In the genomic region with DNA sequence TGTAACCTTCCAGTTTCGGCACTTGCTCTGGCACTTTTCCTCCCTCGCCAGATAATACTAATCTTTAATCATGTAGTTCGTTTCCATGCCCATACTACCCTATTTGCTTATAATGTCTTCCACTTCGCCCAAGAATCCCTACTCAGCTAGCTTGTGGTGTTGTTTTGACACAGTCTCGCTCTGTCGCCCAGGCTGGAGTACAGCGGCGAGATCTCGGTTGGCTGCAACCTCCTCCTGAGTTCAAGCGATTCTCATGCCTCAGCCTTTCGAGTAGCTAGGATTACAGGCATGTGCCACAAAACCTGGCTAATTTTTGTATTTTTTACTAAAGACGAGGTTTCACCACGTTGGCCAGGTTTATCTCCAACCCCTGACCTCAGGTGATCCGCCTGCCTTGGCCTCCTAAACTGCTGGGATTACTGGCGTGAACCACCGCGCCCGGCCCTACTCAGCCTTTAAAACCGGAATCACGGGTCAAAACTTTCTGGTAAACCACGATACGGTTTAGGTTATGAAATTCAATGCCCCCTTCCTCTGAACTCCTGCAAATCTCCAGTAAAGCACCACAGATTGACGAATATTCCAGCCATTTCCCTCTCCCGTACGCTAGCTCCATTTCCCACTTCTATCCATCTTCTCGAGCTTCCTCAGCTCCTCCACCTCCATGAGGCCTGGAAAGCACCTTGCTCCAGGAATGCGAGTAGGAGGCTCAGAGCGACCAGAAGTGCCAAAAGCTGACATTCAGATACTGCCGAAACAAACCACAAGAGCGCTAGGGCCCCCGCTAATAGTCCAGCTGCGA, we compare ENCODE assay signal across 8 cellular contexts. TPM values are rescaled to one million over a fixed set of nuclear protein-coding genes. Genes with fewer than 3 reads are reported as not detected.
DNase-seq lines count a peak whose midpoint lies in the region; ATAC-seq and TF ChIP-seq lines count a peak whose summit lies in the region.

No MANE protein-coding gene starts in this region.

- H3K79me2 ChIP-seq in OCI-LY7 (ENCODE audit: insufficient read depth, low read depth, low read length) = peaks cover 35% of the 10 kb centered on the region

- peak overlapping the region; percentile 99 to 100 (median 100) for H3K27ac Mint-ChIP-seq in CD4-positive, CD25-positive, alpha-beta regulatory T cell

- ATAC-seq in CD4-positive, CD25-positive, alpha-beta regulatory T cell (ENCODE audit: low read depth in 2 of 2) = no peak
- peak; percentile 13 for ATAC-seq in GM21390 (IDR thresholded peaks at IDR 0.05; ENCODE audit: unreplicated experiment)

- no peaks in the 10 kb centered on the region for H3K9me3 ChIP-seq in CD4-positive, CD25-positive, alpha-beta regulatory T cell (ENCODE audit: control insufficient read depth in 2 of 2, low read length in 2 of 2)
- no peaks in the 10 kb centered on the region for H3K9me3 ChIP-seq in OCI-LY7 (ENCODE audit: low read length)
- no peaks in the 10 kb centered on the region for H3K9me3 ChIP-seq in neutrophil

- peak overlapping the region; percentile 71; the same call in 1 of the 2 replicates for H2AFZ ChIP-seq in OCI-LY7 (ENCODE audit: low read length)

- no peaks in the 10 kb centered on the region for H3K27me3 ChIP-seq in CD4-positive, CD25-positive, alpha-beta regulatory T cell (ENCODE audit: control insufficient read depth, insufficient read depth, low read length)
- no peaks in the 10 kb centered on the region for H3K27me3 ChIP-seq in neutrophil

- intact Hi-C loops in OCI-LY7 (cut with micrococcal nuclease; ENCODE audit: unreplicated experiment) = loop anchor here (2.0 kb wide), 1 partner anchor 75 kb away; a partner anchor contains a TSS

- CTCF ChIA-PET in OCI-LY7 (lab: Charles Lee; ENCODE audit: unreplicated experiment) = interaction anchor here (0.6 to 0.9 kb wide), 2 partner anchors 71 to 125 kb away, joined by 3 to 6 read pairs; a partner anchor contains a TSS

- peaks cover 12% of the 10 kb centered on the region for H3K36me3 ChIP-seq in CD4-positive, CD25-positive, alpha-beta regulatory T cell (ENCODE audit: control insufficient read depth, insufficient read depth, low read length)
- peaks cover 35% of the 10 kb centered on the region for H3K36me3 ChIP-seq in OCI-LY7 (ENCODE audit: insufficient read depth, low read length)
- no peaks in the 10 kb centered on the region for H3K36me3 ChIP-seq in neutrophil

- H3K4me1 ChIP-seq in CD4-positive, CD25-positive, alpha-beta regulatory T cell (ENCODE audit: control insufficient read depth, insufficient read depth, low read length, poor library complexity, severe bottlenecking) = peaks cover 13% of the 10 kb centered on the region
- peaks cover 26% of the 10 kb centered on the region for H3K4me1 ChIP-seq in OCI-LY7 (ENCODE audit: insufficient read depth, low read length, poor library complexity, severe bottlenecking)
- peaks cover 20 to 22% of the 10 kb centered on the region in 2 experiments for H3K4me1 ChIP-seq in neutrophil (ENCODE audit: control insufficient read depth in 1 of 2, insufficient read depth in 1 of 2, low read depth in 1 of 2, low read length in 1 of 2)

- no peaks in the 10 kb centered on the region for H3K9me3 Mint-ChIP-seq in CD4-positive, CD25-positive, alpha-beta regulatory T cell

- H4K20me1 ChIP-seq in OCI-LY7 (ENCODE audit: insufficient read depth, low read length) = peaks cover 8% of the 10 kb centered on the region

- peak overlapping the region; percentile 98 for H3K27ac ChIP-seq in CD4-positive, CD25-positive, alpha-beta regulatory T cell (ENCODE audit: insufficient read depth, low read length, poor library complexity, severe bottlenecking)
- H3K27ac ChIP-seq in OCI-LY7 (ENCODE audit: low read depth, low read length, poor library complexity, severe bottlenecking) (peak overlapping the region; percentile 89), epithelial cell of prostate (peak overlapping the region; percentile 98), neutrophil (peak overlapping the region; percentile 94)

- peak overlapping the region; percentile 88 for H3K4me2 ChIP-seq in OCI-LY7 (ENCODE audit: low read length)

- no peaks in the 10 kb centered on the region for H3K27me3 Mint-ChIP-seq in CD4-positive, CD25-positive, alpha-beta regulatory T cell

- H3K4me3 Mint-ChIP-seq in CD4-positive, CD25-positive, alpha-beta regulatory T cell = peak overlapping the region; percentile 96 to 99 (median 98)

- peak in 1 of 3 donors; percentile 7 for DNase-seq in CD4-positive, CD25-positive, alpha-beta regulatory T cell
- peak; percentile 59 for DNase-seq in OCI-LY7 (ENCODE audit: low spot score)
- no peak for DNase-seq in epithelial cell of prostate (ENCODE audit: low read depth, low spot score)
- DNase-seq in NCI-H446 (lab: John Stamatoyannopoulos, UW) = no peak
- DNase-seq in NCI-H1930 (lab: John Stamatoyannopoulos, UW) = no peak
- no peak for DNase-seq in KG1 (lab: John Stamatoyannopoulos, UW)

- H3K4me1 Mint-ChIP-seq in CD4-positive, CD25-positive, alpha-beta regulatory T cell = peaks cover 17 to 39% (median 26%) of the 10 kb centered on the region in 4 donors

- TF ChIP-seq CTCF in OCI-LY7 (conservative IDR thresholded peaks at IDR 0.05; ENCODE audit: low read length) (0 out of 2 replicates have a peak, but pooled peaks have one; percentile 12), neutrophil (IDR thresholded peaks at IDR 0.05) (no peak)

- TSS peak; percentile 69 for BruUV-seq in OCI-LY7 (replicated peaks; lab: Mats Ljungman, UMichigan)

- peaks cover 6% of the 10 kb centered on the region for H3K36me3 Mint-ChIP-seq in CD4-positive, CD25-positive, alpha-beta regulatory T cell

- POLR2A ChIA-PET in OCI-LY7 (lab: Charles Lee) = interaction anchor here (0.6 to 2.5 kb wide), 14 partner anchors 9 to 137 kb away, joined by 3 to 14 read pairs (median 3); a partner anchor contains a TSS

- peak overlapping the region; percentile 99 for H3K4me3 ChIP-seq in CD4-positive, CD25-positive, alpha-beta regulatory T cell (ENCODE audit: low read depth, low read length)
- H3K4me3 ChIP-seq in OCI-LY7 (ENCODE audit: low read depth, low read length, poor library complexity, severe bottlenecking) = peak overlapping the region; percentile 94
- peak overlapping the region; percentile 87 to 99 for H3K4me3 ChIP-seq in neutrophil (ENCODE audit: low read depth in 1 of 2, low read length in 1 of 2)

- no peaks in the 10 kb centered on the region for H3K9me2 ChIP-seq in OCI-LY7 (ENCODE audit: insufficient read depth, low read length)

RNA-seq across cellular contexts. Expression of a gene that starts 0.9 kb away (rescaled TPM):
- total RNA-seq in CD4-positive, CD25-positive, alpha-beta regulatory T cell = 5.5 TPM
- 1 to 10 TPM; 1.5 to 6.5 (median 3.6) TPM for polyA plus RNA-seq in CD4-positive, CD25-positive, alpha-beta regulatory T cell
- total RNA-seq in OCI-LY7 (2014; rRNA removed; shearing (Covaris generic)) = 45.8 and 61.9 TPM in 2 replicates
- 86.8 and 107 TPM in 2 replicates for total RNA-seq in OCI-LY7 (2022)
